Comparison of ENCODE assay signal across 22 cellular contexts in genomic region chr22:48637231-48637630, GRCh38.
"Had no signal": no experiment of that assay in that cellular context is flagged by ENCODE, and none has a peak within 500 bp of the region (broad histone marks: within the 10 kb centered on the region; RNA-seq: fewer than 3 reads in every experiment).

No MANE protein-coding gene starts in this region.

- H3K36me3 ChIP-seq: ascending aorta had no signal

- H3K9ac ChIP-seq: KMS-11 had no signal

- H3K4me2 ChIP-seq: KMS-11 had no signal

- DNase-seq: activated CD4-positive, alpha-beta T cell treated with anti-CD3 and anti-CD28 coated beads for 36 hours; activated CD8-positive, alpha-beta memory T cell treated with anti-CD3 and anti-CD28 coated beads, Interleukin-2, amount 50 U/mL, for 4 hours; activated CD8-positive, alpha-beta T cell treated with anti-CD3 and anti-CD28 coated beads for 36 hours; activated effector memory CD4-positive, alpha-beta T cell treated with Interleukin-2 at 50 U/mL for 16 hours; activated naive CD4-positive, alpha-beta T cell treated with Interleukin-2 at 50 U/mL for 16 hours; activated naive CD8-positive, alpha-beta T cell treated with anti-CD3 and anti-CD28 coated beads, Interleukin-2, amount 50 U/mL, for 24 hours; activated T-cell treated with anti-CD3 and anti-CD28 coated beads, Interleukin-2, amount 50 U/mL, for 1 hour; amniotic stem cell; body of pancreas; central memory CD4-positive, alpha-beta T cell; MM.1S; NCI-H1105 treated with DMSO at 0.1 percent for 48 hours; NCI-H1436 treated with DMSO at 0.1 percent for 48 hours; NCI-H187; NCI-H2081; NCI-H510A treated with DMSO at 0.1 percent for 48 hours; NCI-H748 treated with DMSO at 0.1 percent for 48 hours; T-helper 1 cell had no signal

- H3K4me1 ChIP-seq: ascending aorta had no signal

- H3K27ac ChIP-seq: ascending aorta, body of pancreas, KMS-11, SK-N-MC, VCaP had no signal

- H3K27me3 ChIP-seq: ascending aorta, body of pancreas had no signal

- H3K9me3 ChIP-seq: ascending aorta, body of pancreas had no signal

- H3K4me3 ChIP-seq: ascending aorta, body of pancreas, SK-N-MC had no signal
